ENCODE assay signal across 13 cellular contexts in genomic region chr20:16069416-16070010, GRCh38.
A peak's percentile ranks its signal among the peaks of the same experiment; 100 is the strongest.
DNase-seq lines count a peak whose midpoint lies in the region; ATAC-seq and TF ChIP-seq lines count a peak whose summit lies in the region.
"Had no signal": no experiment of that assay in that cellular context is flagged by ENCODE, and none has a peak within 500 bp of the region (broad histone marks: within the 10 kb centered on the region; RNA-seq: fewer than 3 reads in every experiment).

No MANE protein-coding gene starts in this region.

- H3K27me3 ChIP-seq in Karpas-422 (ENCODE audit: low read length): no peaks in the 10 kb centered on the region
- H3K27me3 ChIP-seq in ovary: no peaks in the 10 kb centered on the region
- no peaks in the 10 kb centered on the region for H3K27me3 ChIP-seq in CD8-positive, alpha-beta T cell (ENCODE audit: insufficient read depth, low read length)
- H3K27me3 ChIP-seq in MG63: no peaks in the 10 kb centered on the region
- H3K27me3 ChIP-seq: transverse colon had no signal

- H3K9me3 ChIP-seq in Karpas-422 (ENCODE audit: low read length): no peaks in the 10 kb centered on the region
- no peaks in the 10 kb centered on the region for H3K9me3 ChIP-seq in ovary
- no peaks in the 10 kb centered on the region for H3K9me3 ChIP-seq in CD8-positive, alpha-beta T cell (ENCODE audit: low read length)
- no peaks in the 10 kb centered on the region for H3K9me3 ChIP-seq in MG63
- H3K9me3 ChIP-seq: transverse colon had no signal

- ATAC-seq in stimulated activated naive CD8-positive, alpha-beta T cell treated with anti-CD3 and anti-CD28 coated beads, Interleukin-15, amount 100 ng/mL, for 72 hours: no peak
- ATAC-seq in HG02852 (IDR thresholded peaks at IDR 0.05; ENCODE audit: unreplicated experiment): peak; percentile 80
- ATAC-seq in CD8-positive, alpha-beta T cell: no peak

- H3K27ac Mint-ChIP-seq in stimulated activated naive CD8-positive, alpha-beta T cell treated with anti-CD3 and anti-CD28 coated beads, Interleukin-15, Interleukin-2, amounts not matched to agents 100 ng/mL and 50 ng/mL, for 24 hours: peak overlapping the region; percentile 62
- no peak overlapping the region for H3K27ac Mint-ChIP-seq in stimulated activated naive CD8-positive, alpha-beta T cell treated with anti-CD3 and anti-CD28 coated beads, Interleukin-15, amount 100 ng/mL, for 72 hours
- H3K27ac Mint-ChIP-seq in CD8-positive, alpha-beta T cell: no peak overlapping the region
- H3K27ac Mint-ChIP-seq: activated T-helper 1 cell treated with anti-CD3 and anti-CD28 coated beads, Interleukin-12 subunit alpha, Interleukin-12 subunit beta, Interleukin-2, Interleukin-4 antibody, amounts not matched to agents 30 ng/mL and 10 ng/mL and 1 ng/mL, durations not matched to agents 14 hours and 24 hours and 36 hours; T-helper 1 cell treated with Interleukin-12 subunit alpha and Interleukin-12 subunit beta and Interleukin-4 antibody, amounts not matched to agents 30 μg/mL and 1 μg/mL, for 36 hours had no signal

- no peak for TF ChIP-seq POLR2A in ovary (IDR thresholded peaks at IDR 0.05)

- DNase-seq in stimulated activated naive CD8-positive, alpha-beta T cell treated with anti-CD3 and anti-CD28 coated beads, Interleukin-15, amount 100 ng/mL, for 72 hours: no peak
- DNase-seq in Karpas-422 (peak; percentile 56), ovary (no peak), amygdala (lab: John Stamatoyannopoulos, UW) (no peak), MG63 (no peak)
- DNase-seq in CD8-positive, alpha-beta T cell: no peak
- DNase-seq: NCI-H446 treated with DMSO at 0.1 percent for 48 hours; stimulated activated CD4-positive, alpha-beta T cell treated with anti-CD3 and anti-CD28 coated beads, Interleukin-2, amount 100 ng/mL, for 48 hours; transverse colon had no signal

- 96 to 100% (median 97%) methylated on average over 1 of the region's 1 CpG for WGBS in ovary, 3 donors

- intact Hi-C loops in ovary (cut with DNase I): no loop called here
- intact Hi-C loops in CD8-positive, alpha-beta T cell (cut with DNase I, micrococcal nuclease): no loop called here

- H3K79me2 ChIP-seq in Karpas-422 (ENCODE audit: low read length): no peaks in the 10 kb centered on the region

- H3K9me3 Mint-ChIP-seq in stimulated activated naive CD8-positive, alpha-beta T cell treated with anti-CD3 and anti-CD28 coated beads, Interleukin-15, Interleukin-2, amounts not matched to agents 100 ng/mL and 50 ng/mL, for 24 hours: peaks cover 18% of the 10 kb centered on the region
- H3K9me3 Mint-ChIP-seq in stimulated activated naive CD8-positive, alpha-beta T cell treated with anti-CD3 and anti-CD28 coated beads, Interleukin-15, amount 100 ng/mL, for 72 hours: peaks cover 22 to 31% of the 10 kb centered on the region in 2 donors
- peaks cover 23% of the 10 kb centered on the region for H3K9me3 Mint-ChIP-seq in CD8-positive, alpha-beta T cell

- no peak for TF ChIP-seq EP300 in ovary (IDR thresholded peaks at IDR 0.05)

- no peak overlapping the region for H3K4me2 ChIP-seq in Karpas-422 (ENCODE audit: low read depth, low read length, poor library complexity, severe bottlenecking)

- CTCF ChIA-PET in CD8-positive, alpha-beta T cell (lab: Charles Lee): no interaction called here

- no peaks in the 10 kb centered on the region for H3K36me3 Mint-ChIP-seq in stimulated activated naive CD8-positive, alpha-beta T cell treated with anti-CD3 and anti-CD28 coated beads, Interleukin-15, Interleukin-2, amounts not matched to agents 100 ng/mL and 50 ng/mL, for 24 hours (ENCODE audit: low read depth)
- H3K36me3 Mint-ChIP-seq in CD8-positive, alpha-beta T cell: no peaks in the 10 kb centered on the region

- no peaks in the 10 kb centered on the region for H3K36me3 ChIP-seq in Karpas-422 (ENCODE audit: insufficient read depth, low read length)
- no peaks in the 10 kb centered on the region for H3K36me3 ChIP-seq in ovary
- H3K36me3 ChIP-seq in CD8-positive, alpha-beta T cell (ENCODE audit: insufficient read depth, low read length): no peaks in the 10 kb centered on the region
- no peaks in the 10 kb centered on the region for H3K36me3 ChIP-seq in MG63
- H3K36me3 ChIP-seq: transverse colon had no signal

- H3K9ac ChIP-seq in Karpas-422 (ENCODE audit: low read length): no peak overlapping the region

- H2AFZ ChIP-seq in Karpas-422 (ENCODE audit: low read length): no peak overlapping the region

- no peak overlapping the region for H3K4me3 ChIP-seq in Karpas-422 (ENCODE audit: low read length)
- no peak overlapping the region for H3K4me3 ChIP-seq in ovary
- no peak overlapping the region for H3K4me3 ChIP-seq in CD8-positive, alpha-beta T cell (ENCODE audit: low read depth, low read length)
- H3K4me3 ChIP-seq in MG63: no peak overlapping the region
- H3K4me3 ChIP-seq: transverse colon had no signal

- H3K4me3 Mint-ChIP-seq in stimulated activated naive CD8-positive, alpha-beta T cell treated with anti-CD3 and anti-CD28 coated beads, Interleukin-15, Interleukin-2, amounts not matched to agents 100 ng/mL and 50 ng/mL, for 24 hours: no peak overlapping the region
- H3K4me3 Mint-ChIP-seq in stimulated activated naive CD8-positive, alpha-beta T cell treated with anti-CD3 and anti-CD28 coated beads, Interleukin-15, amount 100 ng/mL, for 72 hours: no peak overlapping the region
- H3K4me3 Mint-ChIP-seq in CD8-positive, alpha-beta T cell: no peak overlapping the region
- H3K4me3 Mint-ChIP-seq: activated T-helper 1 cell treated with anti-CD3 and anti-CD28 coated beads, Interleukin-12 subunit alpha, Interleukin-12 subunit beta, Interleukin-2, Interleukin-4 antibody, amounts not matched to agents 30 ng/mL and 10 ng/mL and 1 ng/mL, durations not matched to agents 14 hours and 24 hours and 36 hours; T-helper 1 cell treated with Interleukin-12 subunit alpha and Interleukin-12 subunit beta and Interleukin-4 antibody, amounts not matched to agents 30 μg/mL and 1 μg/mL, for 36 hours had no signal

- H3K27ac ChIP-seq in Karpas-422 (ENCODE audit: low read length) (no peak overlapping the region), ovary (no peak overlapping the region)
- H3K27ac ChIP-seq in CD8-positive, alpha-beta T cell (ENCODE audit: low read depth, low read length): no peak overlapping the region
- H3K27ac ChIP-seq: transverse colon had no signal

- H3K4me1 ChIP-seq in Karpas-422 (ENCODE audit: low read length): peaks cover 19% of the 10 kb centered on the region
- H3K4me1 ChIP-seq in ovary (ENCODE audit: insufficient read depth): peaks cover 5% of the 10 kb centered on the region
- no peaks in the 10 kb centered on the region for H3K4me1 ChIP-seq in CD8-positive, alpha-beta T cell (ENCODE audit: insufficient read depth, low read length)
- H3K4me1 ChIP-seq: transverse colon had no signal

- no peaks in the 10 kb centered on the region for H3K9me2 ChIP-seq in Karpas-422 (replicated peaks; ENCODE audit: insufficient read depth, low read length)

- TF ChIP-seq CTCF in ovary (IDR thresholded peaks at IDR 0.05): no peak
- no peak for TF ChIP-seq CTCF in CD8-positive, alpha-beta T cell (IDR thresholded peaks at IDR 0.05)

- POLR2A ChIA-PET in CD8-positive, alpha-beta T cell (lab: Charles Lee): no interaction called here

- H3K27me3 Mint-ChIP-seq in stimulated activated naive CD8-positive, alpha-beta T cell treated with anti-CD3 and anti-CD28 coated beads, Interleukin-15, Interleukin-2, amounts not matched to agents 100 ng/mL and 50 ng/mL, for 24 hours: no peaks in the 10 kb centered on the region
- no peaks in the 10 kb centered on the region for H3K27me3 Mint-ChIP-seq in stimulated activated naive CD8-positive, alpha-beta T cell treated with anti-CD3 and anti-CD28 coated beads, Interleukin-15, amount 100 ng/mL, for 72 hours
- no peaks in the 10 kb centered on the region for H3K27me3 Mint-ChIP-seq in CD8-positive, alpha-beta T cell (ENCODE audit: low read depth)

- H4K20me1 ChIP-seq in Karpas-422 (ENCODE audit: insufficient read depth, low read depth, low read length): no peaks in the 10 kb centered on the region

- H3K4me1 Mint-ChIP-seq in stimulated activated naive CD8-positive, alpha-beta T cell treated with anti-CD3 and anti-CD28 coated beads, Interleukin-15, Interleukin-2, amounts not matched to agents 100 ng/mL and 50 ng/mL, for 24 hours (ENCODE audit: low read depth): peaks cover 12% of the 10 kb centered on the region
- no peaks in the 10 kb centered on the region for H3K4me1 Mint-ChIP-seq in stimulated activated naive CD8-positive, alpha-beta T cell treated with anti-CD3 and anti-CD28 coated beads, Interleukin-15, amount 100 ng/mL, for 72 hours
- no peaks in the 10 kb centered on the region for H3K4me1 Mint-ChIP-seq in CD8-positive, alpha-beta T cell (ENCODE audit: low read depth)
